Comparison of ENCODE assay signal across 3 cellular contexts in genomic region chr11:72075109-72075508, GRCh38.
TF ChIP-seq lines count a peak whose summit lies in the region.

No MANE protein-coding gene starts in this region.

TF ChIP-seq in SK-N-SH, 30 proteins besides CTCF, POLR2A, EP300 and RAD21:
- no peak for TF ChIP-seq SMC3 (IDR thresholded peaks at IDR 0.05; ENCODE audit: low read depth, low read length)
- TF ChIP-seq TEAD4 (IDR thresholded peaks at IDR 0.05; ENCODE audit: borderline replicate concordance, insufficient read depth): no peak
- no peak for TF ChIP-seq POLR2AphosphoS5 (IDR thresholded peaks at IDR 0.05; ENCODE audit: low read depth, low read length)
- no peak for TF ChIP-seq FOSL2 (IDR thresholded peaks at IDR 0.05; ENCODE audit: borderline replicate concordance, low read depth)
- no peak for TF ChIP-seq IRF3 (IDR thresholded peaks at IDR 0.05; ENCODE audit: low read depth, low read length)
- TF ChIP-seq USF2 (IDR thresholded peaks at IDR 0.05; ENCODE audit: borderline replicate concordance, low read depth, low read length): no peak

TF ChIP-seq in SK-N-SH treated with all-trans-retinoic acid at 6 μM for 48 hours, 23 proteins besides CTCF, POLR2A, EP300 and RAD21:
- no peak for TF ChIP-seq ZNF565 (CRISPR knock-in tag; conservative IDR thresholded peaks at IDR 0.05; ENCODE audit: low read depth)
- no peak for TF ChIP-seq RARB (CRISPR knock-in tag; IDR thresholded peaks at IDR 0.05)
- no peak for TF ChIP-seq ZNF8 (CRISPR knock-in tag; IDR thresholded peaks at IDR 0.05)
- no peak for TF ChIP-seq TCF4 (CRISPR knock-in tag; IDR thresholded peaks at IDR 0.05; ENCODE audit: borderline replicate concordance)
- no peak for TF ChIP-seq CREB5 (CRISPR knock-in tag; IDR thresholded peaks at IDR 0.05; ENCODE audit: low read depth)
- TF ChIP-seq TOX (CRISPR knock-in tag; IDR thresholded peaks at IDR 0.05; ENCODE audit: borderline replicate concordance): no peak
- TF ChIP-seq TSHZ2 (CRISPR knock-in tag; IDR thresholded peaks at IDR 0.05): no peak
- no peak for TF ChIP-seq OSR1 (CRISPR knock-in tag; IDR thresholded peaks at IDR 0.05)
- TF ChIP-seq SNAI2 (CRISPR knock-in tag; IDR thresholded peaks at IDR 0.05): no peak
- no peak for TF ChIP-seq PPARA (CRISPR knock-in tag; IDR thresholded peaks at IDR 0.05; ENCODE audit: borderline replicate concordance)
- no peak for TF ChIP-seq ESRRG (CRISPR knock-in tag; IDR thresholded peaks at IDR 0.05)
- TF ChIP-seq CSDC2 (CRISPR knock-in tag; IDR thresholded peaks at IDR 0.05): no peak
- no peak for TF ChIP-seq ZFP3 (CRISPR knock-in tag; IDR thresholded peaks at IDR 0.05)
- TF ChIP-seq CSRNP3 (CRISPR knock-in tag; IDR thresholded peaks at IDR 0.05): no peak
- TF ChIP-seq ZNF70 (CRISPR knock-in tag; IDR thresholded peaks at IDR 0.05): no peak

TF ChIP-seq in H1, 55 proteins besides CTCF, POLR2A, EP300 and RAD21:
- no peak for TF ChIP-seq NANOG (IDR thresholded peaks at IDR 0.05; ENCODE audit: insufficient read depth, low read depth, low read length, poor library complexity, severe bottlenecking)
- no peak for TF ChIP-seq PHF8 (conservative IDR thresholded peaks at IDR 0.05; ENCODE audit: low read depth, low read length)
- no peak for TF ChIP-seq RXRA (IDR thresholded peaks at IDR 0.05; ENCODE audit: insufficient read depth, low read depth, low read length)
- no peak for TF ChIP-seq SRF (IDR thresholded peaks at IDR 0.05; ENCODE audit: low read depth, low read length)
- TF ChIP-seq KDM5A (IDR thresholded peaks at IDR 0.05; ENCODE audit: low read length): no peak
- TF ChIP-seq CBX8 (IDR thresholded peaks at IDR 0.05; ENCODE audit: borderline replicate concordance, low read depth, low read length): no peak
- no peak for TF ChIP-seq SP2 (IDR thresholded peaks at IDR 0.05; ENCODE audit: low read length)
- no peak for TF ChIP-seq ATF3 (IDR thresholded peaks at IDR 0.05; ENCODE audit: insufficient read depth, low read depth, low read length)
